In the genomic region with DNA sequence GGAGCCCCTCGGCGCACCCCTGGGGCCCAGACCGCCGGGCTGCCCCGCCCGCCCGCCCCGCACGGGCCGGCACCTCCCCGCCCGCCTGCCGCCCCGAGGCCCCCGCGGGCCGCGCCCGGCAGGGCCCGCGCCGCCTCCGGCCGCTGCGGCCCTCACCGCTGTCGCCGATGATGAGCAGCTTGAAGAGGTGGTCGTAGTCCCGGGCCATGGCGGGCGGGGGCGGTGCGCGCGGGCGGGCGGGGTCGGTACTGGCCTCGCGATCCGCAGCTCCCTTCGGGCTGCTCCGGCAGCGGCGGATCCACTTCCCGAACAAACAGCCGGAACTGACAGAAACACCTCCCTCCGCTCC, we compare ENCODE assay signal across 8 cellular contexts. TPM values are rescaled to one million over a fixed set of nuclear protein-coding genes. Genes with fewer than 3 reads are reported as not detected.
DNase-seq lines count a peak whose midpoint lies in the region; ATAC-seq and TF ChIP-seq lines count a peak whose summit lies in the region.

A gene (minus strand): TSS at position 311 of the 349 bp plus-strand sequence. CDS start 103 bp downstream, at position 208.

- H3K27me3 ChIP-seq in IMR-90 (ENCODE audit: control insufficient read depth, insufficient read depth, low read length) (no peaks in the 10 kb centered on the region), upper lobe of right lung (no peaks in the 10 kb centered on the region)

- H3K27me3 Mint-ChIP-seq in Calu3 (ENCODE audit: unreplicated experiment) (no peaks in the 10 kb centered on the region), memory B cell (no peaks in the 10 kb centered on the region)

- H2AK9ac ChIP-seq in IMR-90 (replicated peaks; ENCODE audit: low read depth, low read length, poor library complexity): peak within 1 kb of the TSS; percentile 98

- H3K27ac Mint-ChIP-seq in Calu3 (ENCODE audit: unreplicated experiment): peak within 1 kb of the TSS; percentile 96
- peak within 1 kb of the TSS; percentile 87 for H3K27ac Mint-ChIP-seq in memory B cell

- H3K18ac ChIP-seq in IMR-90 (ENCODE audit: low read depth, low read length): peak within 1 kb of the TSS; percentile 89

- H3K79me1 ChIP-seq in IMR-90 (ENCODE audit: low read depth in 1 of 2, low read length in 2 of 2): peaks cover 19 to 64% of the 10 kb centered on the region in 2 experiments

- intact Hi-C loops in Calu3 (cut with micrococcal nuclease; ENCODE audit: unreplicated experiment) (loop anchor here (5.0 kb wide), 1 partner anchor 176 kb away; a partner anchor contains a TSS), IMR-90 (cut with micrococcal nuclease) (no loop called here), upper lobe of right lung (cut with DNase I) (no loop called here)

- CTCF ChIA-PET in Calu3 (lab: Charles Lee) (interaction anchor here (1.1 to 1.8 kb wide), 4 partner anchors 37 to 142 kb away, joined by 3 to 6 read pairs (median 3); a partner anchor contains a TSS), IMR-90 (lab: Yijun Ruan, JAX) (no interaction called here)

- peaks cover 63% of the 10 kb centered on the region for H3K36me3 Mint-ChIP-seq in Calu3 (ENCODE audit: insufficient read depth, unreplicated experiment)
- peaks cover 8% of the 10 kb centered on the region for H3K36me3 Mint-ChIP-seq in memory B cell

- WGBS in IMR-90 (ENCODE audit: extremely low coverage in 2 of 2, insufficient read length in 1 of 2), 2 experiments: no CpG with 5 or more reads among the region's 49 CpGs

- H2BK15ac ChIP-seq in IMR-90 (ENCODE audit: low read depth, low read length): peak within 1 kb of the TSS; percentile 87; the same call in 1 of the 3 replicates

- H3K4me1 ChIP-seq in IMR-90 (ENCODE audit: control insufficient read depth, insufficient read depth, low read length) (peaks cover 19% of the 10 kb centered on the region), upper lobe of right lung (peaks cover 44% of the 10 kb centered on the region)

- peak within 1 kb of the TSS; percentile 98 for H3K4me3 Mint-ChIP-seq in Calu3 (ENCODE audit: low read depth, unreplicated experiment)
- H3K4me3 Mint-ChIP-seq in memory B cell: peak within 1 kb of the TSS; percentile 88

- peak within 1 kb of the TSS; percentile 83 for H4K5ac ChIP-seq in IMR-90 (ENCODE audit: low read depth, low read length)

- H4K91ac ChIP-seq in IMR-90 (ENCODE audit: insufficient read depth, low read depth, low read length): peak within 1 kb of the TSS; percentile 92

- peak within 1 kb of the TSS; percentile 98 for H3K9ac ChIP-seq in IMR-90 (ENCODE audit: low read depth, low read length)

- in situ Hi-C loops in IMR-90 (cut with MboI; ENCODE audit: low sequenced_read_pairs): loop anchor here (25.0 kb wide), 1 partner anchor 1754 kb away; a partner anchor contains a TSS

- H2BK120ac ChIP-seq in IMR-90 (ENCODE audit: low read depth, low read length): peak within 1 kb of the TSS; percentile 88; the same call in 1 of the 2 replicates

- ATAC-seq in IMR-90 (ENCODE audit: low read depth) (no peak), memory B cell (ENCODE audit: low read depth) (no peak), upper lobe of right lung (no peak), GM18505 (IDR thresholded peaks at IDR 0.05; ENCODE audit: unreplicated experiment) (no peak), HG02870 (IDR thresholded peaks at IDR 0.05; ENCODE audit: unreplicated experiment) (no peak)

- H2BK20ac ChIP-seq in IMR-90 (ENCODE audit: low read depth, low read length): peak within 1 kb of the TSS; percentile 32; the same call in 1 of the 2 replicates

- peaks cover 31% of the 10 kb centered on the region for H3K9me1 ChIP-seq in IMR-90 (ENCODE audit: insufficient read depth, low read length)

- POLR2A ChIA-PET in IMR-90 (lab: Charles Lee; ENCODE audit: unreplicated experiment): interaction anchor here (0.6 kb wide), 1 partner anchor 225 kb away, joined by 4 read pairs; no protein-coding TSS in a partner anchor

- no peaks in the 10 kb centered on the region for H3K9me3 Mint-ChIP-seq in Calu3 (ENCODE audit: low read depth, unreplicated experiment)
- no peaks in the 10 kb centered on the region for H3K9me3 Mint-ChIP-seq in memory B cell

- H3K4me3 ChIP-seq in IMR-90 (ENCODE audit: insufficient read depth, low read depth, low read length) (peak within 1 kb of the TSS; percentile 95), choroid plexus epithelial cell (ENCODE audit: low read depth, low read length) (peak within 1 kb of the TSS; percentile 95), upper lobe of right lung (peak within 1 kb of the TSS; percentile 87)

- peak within 1 kb of the TSS; percentile 67 to 98 for H4K8ac ChIP-seq in IMR-90 (ENCODE audit: low read depth in 2 of 2, low read length in 2 of 2)

- H3K14ac ChIP-seq in IMR-90 (replicated peaks; ENCODE audit: low read depth, low read length): peak within 1 kb of the TSS; percentile 99

- H2AK5ac ChIP-seq in IMR-90 (ENCODE audit: low read depth, low read length): peak within 1 kb of the TSS; percentile 98

- H2AFZ ChIP-seq in IMR-90 (replicated peaks; ENCODE audit: low read length, poor library complexity): peak within 1 kb of the TSS; percentile 97

- no peak for DNase-seq in Calu3
- no peak for DNase-seq in IMR-90
- no peak for DNase-seq in choroid plexus epithelial cell (ENCODE audit: low read depth)
- DNase-seq in memory B cell (ENCODE audit: low spot score in 2 of 2): no peak
- DNase-seq in upper lobe of right lung: no peak
- no peak for DNase-seq in AML-193 (lab: John Stamatoyannopoulos, UW)

- H3K23ac ChIP-seq in IMR-90 (ENCODE audit: low read depth, low read length): peak within 1 kb of the TSS; percentile 98

- TF ChIP-seq POLR2A in IMR-90 (IDR thresholded peaks at IDR 0.05; ENCODE audit: low read depth, low read length) (peak; percentile 73), GM18505 (IDR thresholded peaks at IDR 0.05; ENCODE audit: borderline replicate concordance, extremely low read depth, insufficient read depth, insufficient read length) (no peak)

- peak within 1 kb of the TSS; percentile 97 for H3K4ac ChIP-seq in IMR-90 (ENCODE audit: low read depth, low read length)

- dilution Hi-C loops in IMR-90 (cut with HindIII; ENCODE audit: low sequenced_read_pairs, unreplicated experiment): no loop called here

- H2BK5ac ChIP-seq in IMR-90 (ENCODE audit: low read depth, low read length, poor library complexity, severe bottlenecking): peak within 1 kb of the TSS; percentile 93

- BruUV-seq in Calu3 (replicated peaks; lab: Mats Ljungman, UMichigan): no TSS peak
- BruUV-seq in IMR-90 (replicated peaks; lab: Mats Ljungman, UMichigan): no TSS peak

- H3K36me3 ChIP-seq in IMR-90 (ENCODE audit: control insufficient read depth, insufficient read depth, low read length) (peaks cover 7% of the 10 kb centered on the region; the same call in 1 of the 2 replicates), upper lobe of right lung (peaks cover 17% of the 10 kb centered on the region)

- TF ChIP-seq CTCF in Calu3 (IDR thresholded peaks at IDR 0.05; ENCODE audit: unreplicated experiment): no peak
- TF ChIP-seq CTCF in IMR-90 (conservative IDR thresholded peaks at IDR 0.05; ENCODE audit: low read depth, low read length): no peak
- no peak for TF ChIP-seq CTCF in choroid plexus epithelial cell (conservative IDR thresholded peaks at IDR 0.05; ENCODE audit: low read depth, low read length)
- no peak for TF ChIP-seq CTCF in upper lobe of right lung (IDR thresholded peaks at IDR 0.05)

- peaks cover 56% of the 10 kb centered on the region for H4K20me1 ChIP-seq in IMR-90 (ENCODE audit: insufficient read depth, low read length)

- H3K4me1 Mint-ChIP-seq in Calu3 (ENCODE audit: low read depth, unreplicated experiment) (peaks cover 51% of the 10 kb centered on the region), memory B cell (peaks cover 49% of the 10 kb centered on the region)

- no peak for TF ChIP-seq RAD21 in IMR-90 (IDR thresholded peaks at IDR 0.05; ENCODE audit: low read length)

- H3K4me2 ChIP-seq in IMR-90 (ENCODE audit: low read depth, low read length): peak within 1 kb of the TSS; percentile 95

- peak within 1 kb of the TSS; percentile 98 for H3K27ac ChIP-seq in IMR-90 (ENCODE audit: insufficient read depth, low read length)
- peak within 1 kb of the TSS; percentile 96 for H3K27ac ChIP-seq in upper lobe of right lung

- H3K9me3 ChIP-seq in IMR-90 (ENCODE audit: control insufficient read depth, insufficient read depth, low read length) (no peaks in the 10 kb centered on the region), upper lobe of right lung (no peaks in the 10 kb centered on the region)

- peak within 1 kb of the TSS; percentile 82; the same call in 1 of the 2 replicates for H3K56ac ChIP-seq in IMR-90 (ENCODE audit: extremely low read depth, insufficient read depth, low read length)

TF ChIP-seq in IMR-90, 13 proteins besides CTCF, POLR2A, EP300 and RAD21 (continues in another document):
- no peak for TF ChIP-seq CHD1 (IDR thresholded peaks at IDR 0.05; ENCODE audit: low read depth, low read length)
- TF ChIP-seq, protein P1, sequence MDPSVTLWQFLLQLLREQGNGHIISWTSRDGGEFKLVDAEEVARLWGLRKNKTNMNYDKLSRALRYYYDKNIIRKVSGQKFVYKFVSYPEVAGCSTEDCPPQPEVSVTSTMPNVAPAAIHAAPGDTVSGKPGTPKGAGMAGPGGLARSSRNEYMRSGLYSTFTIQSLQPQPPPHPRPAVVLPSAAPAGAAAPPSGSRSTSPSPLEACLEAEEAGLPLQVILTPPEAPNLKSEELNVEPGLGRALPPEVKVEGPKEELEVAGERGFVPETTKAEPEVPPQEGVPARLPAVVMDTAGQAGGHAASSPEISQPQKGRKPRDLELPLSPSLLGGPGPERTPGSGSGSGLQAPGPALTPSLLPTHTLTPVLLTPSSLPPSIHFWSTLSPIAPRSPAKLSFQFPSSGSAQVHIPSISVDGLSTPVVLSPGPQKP (IDR thresholded peaks at IDR 0.05; ENCODE audit: borderline replicate concordance, low read depth, low read length): no peak
- TF ChIP-seq BHLHE40 (IDR thresholded peaks at IDR 0.05; ENCODE audit: low read depth, low read length): no peak
- no peak for TF ChIP-seq NFE2L2 (IDR thresholded peaks at IDR 0.05; ENCODE audit: low read depth, low read length)
- TF ChIP-seq RCOR1 (IDR thresholded peaks at IDR 0.05; ENCODE audit: insufficient replicate concordance, low read length): no peak
- TF ChIP-seq FOS (IDR thresholded peaks at IDR 0.05; ENCODE audit: low read depth, low read length): no peak
- no peak for TF ChIP-seq MAFK (IDR thresholded peaks at IDR 0.05; ENCODE audit: low read depth, low read length)
- TF ChIP-seq, protein P2, sequence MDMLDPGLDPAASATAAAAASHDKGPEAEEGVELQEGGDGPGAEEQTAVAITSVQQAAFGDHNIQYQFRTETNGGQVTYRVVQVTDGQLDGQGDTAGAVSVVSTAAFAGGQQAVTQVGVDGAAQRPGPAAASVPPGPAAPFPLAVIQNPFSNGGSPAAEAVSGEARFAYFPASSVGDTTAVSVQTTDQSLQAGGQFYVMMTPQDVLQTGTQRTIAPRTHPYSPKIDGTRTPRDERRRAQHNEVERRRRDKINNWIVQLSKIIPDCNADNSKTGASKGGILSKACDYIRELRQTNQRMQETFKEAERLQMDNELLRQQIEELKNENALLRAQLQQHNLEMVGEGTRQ (IDR thresholded peaks at IDR 0.05; ENCODE audit: low read depth, low read length): no peak

RNA-seq across cellular contexts. Expression of the gene that starts here (rescaled TPM):
- total RNA-seq in Calu3 (2022): 68.2 and 75.4 TPM in 2 replicates
- total RNA-seq in IMR-90 (2012; rRNA removed): 32.6 and 35.0 TPM in 2 replicates
- polyA plus RNA-seq in IMR-90 (2012; rRNA removed): 47.6 and 49.6 TPM in 2 replicates
- 31.2 and 45.6 TPM in 2 replicates for polyA plus RNA-seq in IMR-90 (2012; cell fraction: cytosol; rRNA removed)
- 64.2 and 73.1 TPM in 2 replicates for polyA plus RNA-seq in IMR-90 (2012; cell fraction: nucleus; rRNA removed; ENCODE audit: low replicate concordance)
- total RNA-seq in upper lobe of right lung: 58.7 TPM
